In genomic region chr1:109659145-109659544, GRCh38 we compare ENCODE assay signal across 27 cellular contexts. TPM values are rescaled to one million over a fixed set of nuclear protein-coding genes. Genes with fewer than 3 reads are reported as not detected.
A peak's percentile ranks its signal among the peaks of the same experiment; 100 is the strongest.
DNase-seq lines count a peak whose midpoint lies in the region; ATAC-seq and TF ChIP-seq lines count a peak whose summit lies in the region.
"Had no signal": no experiment of that assay in that cellular context is flagged by ENCODE, and none has a peak within 500 bp of the region (broad histone marks: within the 10 kb centered on the region; RNA-seq: fewer than 3 reads in every experiment).

No MANE protein-coding gene starts in this region.

- H3K27ac ChIP-seq in CD4-positive, alpha-beta T cell (ENCODE audit: low read depth, low read length): no peak overlapping the region
- H3K27ac ChIP-seq in PC-9: no peak overlapping the region
- no peak overlapping the region for H3K27ac ChIP-seq in hepatocyte
- H3K27ac ChIP-seq in parathyroid adenoma: no peak overlapping the region
- H3K27ac ChIP-seq: brain microvascular endothelial cell, esophagus squamous epithelium, gastroesophageal sphincter, uterus, VCaP had no signal

- peaks cover 54% of the 10 kb centered on the region for H3K36me3 Mint-ChIP-seq in CD4-positive, alpha-beta T cell (ENCODE audit: low read depth)
- H3K36me3 Mint-ChIP-seq: activated naive CD8-positive, alpha-beta T cell treated with anti-CD3 and anti-CD28 coated beads, Interleukin-2, amount 10 ng/mL, durations not matched to agents 7 days and 5 days had no signal

- no peak overlapping the region for H3K27ac Mint-ChIP-seq in CD4-positive, alpha-beta T cell
- H3K27ac Mint-ChIP-seq: activated CD4-positive, alpha-beta T cell treated with anti-CD3 and anti-CD28 coated beads, Interleukin-2, amount 10 ng/mL, durations not matched to agents 24 days and 14 days; activated naive CD8-positive, alpha-beta T cell treated with anti-CD3 and anti-CD28 coated beads, Interleukin-2, amount 10 ng/mL, durations not matched to agents 7 days and 5 days; CD8-positive, alpha-beta T cell; T-helper 2 cell treated with Interferon-gamma antibody and Interleukin-4, amounts not matched to agents 5 μg/mL and 100 μg/mL, for 36 hours had no signal

- H3K4me1 Mint-ChIP-seq in CD4-positive, alpha-beta T cell (ENCODE audit: low read depth): peaks cover 40% of the 10 kb centered on the region

- no peak for TF ChIP-seq CTCF in CD4-positive, alpha-beta T cell (IDR thresholded peaks at IDR 0.05)
- no peak for TF ChIP-seq CTCF in PC-9 (conservative IDR thresholded peaks at IDR 0.05)
- no peak for TF ChIP-seq CTCF in hepatocyte (IDR thresholded peaks at IDR 0.05; ENCODE audit: poor library complexity)
- no peak for TF ChIP-seq CTCF in parathyroid adenoma (IDR thresholded peaks at IDR 0.05)

- H3F3A ChIP-seq in PC-9 (ENCODE audit: insufficient read depth, low read depth): peaks cover 15% of the 10 kb centered on the region; the same call in 1 of the 2 replicates

- H3K9me3 ChIP-seq in CD4-positive, alpha-beta T cell (ENCODE audit: control insufficient read depth, low read length): no peaks in the 10 kb centered on the region
- H3K9me3 ChIP-seq in PC-9 (ENCODE audit: insufficient read depth, low read depth) (0 out of 2 replicates have a peak, but pooled peaks cover 3% of the 10 kb centered on the region), hepatocyte (ENCODE audit: low read depth) (no peaks in the 10 kb centered on the region), parathyroid adenoma (ENCODE audit: control insufficient read depth, low read length) (no peaks in the 10 kb centered on the region)
- H3K9me3 ChIP-seq: esophagus squamous epithelium, gastroesophageal sphincter, SK-N-SH, uterus had no signal

- intact Hi-C loops in CD4-positive, alpha-beta T cell (cut with DNase I, micrococcal nuclease): no loop called here
- intact Hi-C loops in PC-9 (cut with micrococcal nuclease; ENCODE audit: unreplicated experiment): loop anchor here (5.0 kb wide), 1 partner anchor 58 kb away; no protein-coding TSS in a partner anchor

- peak overlapping the region; percentile 72 for H3K4me3 Mint-ChIP-seq in CD4-positive, alpha-beta T cell
- H3K4me3 Mint-ChIP-seq: activated CD4-positive, alpha-beta T cell treated with anti-CD3 and anti-CD28 coated beads, Interleukin-2, amount 10 ng/mL, durations not matched to agents 24 days and 14 days; activated naive CD8-positive, alpha-beta T cell treated with anti-CD3 and anti-CD28 coated beads, Interleukin-2, amount 10 ng/mL, durations not matched to agents 7 days and 5 days; CD8-positive, alpha-beta T cell; memory B cell; T-helper 2 cell treated with Interferon-gamma antibody and Interleukin-4, amounts not matched to agents 5 μg/mL and 100 μg/mL, for 36 hours had no signal

- H2AFZ ChIP-seq in PC-9 (no peak overlapping the region), hepatocyte (no peak overlapping the region), parathyroid adenoma (no peak overlapping the region)

- no peaks in the 10 kb centered on the region for H3K9me2 ChIP-seq in PC-9 (ENCODE audit: insufficient read depth)
- no peaks in the 10 kb centered on the region for H3K9me2 ChIP-seq in hepatocyte (replicated peaks; ENCODE audit: insufficient read depth)
- H3K9me2 ChIP-seq: SK-N-SH had no signal

- no peak for ATAC-seq in CD4-positive, alpha-beta T cell (ENCODE audit: poor library complexity)
- ATAC-seq in GM19351 (IDR thresholded peaks at IDR 0.05; ENCODE audit: unreplicated experiment): no peak
- ATAC-seq: CD8-positive, alpha-beta T cell; gastroesophageal sphincter; sciatic nerve had no signal

- H3K4me2 ChIP-seq in PC-9 (peak overlapping the region; percentile 28), hepatocyte (no peak overlapping the region), parathyroid adenoma (ENCODE audit: low read length) (peak overlapping the region; percentile 20)
- H3K4me2 ChIP-seq: SK-N-SH had no signal

- H3K4me3 ChIP-seq in PC-9: no peak overlapping the region
- no peak overlapping the region for H3K4me3 ChIP-seq in hepatocyte
- no peak overlapping the region for H3K4me3 ChIP-seq in parathyroid adenoma (ENCODE audit: low read depth, low read length)
- H3K4me3 ChIP-seq: esophagus squamous epithelium, gastroesophageal sphincter, uterus had no signal

- no peak for DNase-seq in CD4-positive, alpha-beta T cell
- DNase-seq in PC-9 (peak; percentile 44 to 71), hepatocyte (ENCODE audit: low spot score) (peak; percentile 30), OCI-M1 (lab: John Stamatoyannopoulos, UW) (no peak), GM03348 (ENCODE audit: low spot score) (no peak)
- DNase-seq: activated CD4-positive, alpha-beta T cell treated with anti-CD3 and anti-CD28 coated beads, Interleukin-2, amount 10 ng/mL, durations not matched to agents 24 days and 14 days; activated naive CD8-positive, alpha-beta T cell treated with anti-CD3 and anti-CD28 coated beads, Interleukin-2, amount 10 ng/mL, durations not matched to agents 7 days and 5 days; brain microvascular endothelial cell; CD8-positive, alpha-beta T cell; DMS79; effector memory CD4-positive, alpha-beta T cell; esophagus squamous epithelium; NCI-H1092; NCI-H2029 treated with DMSO at 0.1 percent for 48 hours; NCI-H524; SK-N-SH; stimulated activated CD8-positive, alpha-beta memory T cell treated with anti-CD3 and anti-CD28 coated beads, Interleukin-4, amount 100 ng/mL, for 48 hours; uterus had no signal

- 80% methylated on average over 2 of the region's 2 CpGs for WGBS in hepatocyte (ENCODE audit: low lambda C conversion rate, missing lambda C conversion rate)

- no peak overlapping the region for H3K9ac ChIP-seq in parathyroid adenoma
- H3K9ac ChIP-seq: SK-N-SH had no signal

- H3K36me3 ChIP-seq in PC-9 (ENCODE audit: low read depth) (no peaks in the 10 kb centered on the region), hepatocyte (replicated peaks; ENCODE audit: insufficient read depth, low read depth) (no peaks in the 10 kb centered on the region), parathyroid adenoma (ENCODE audit: control insufficient read depth, insufficient read depth, low read length) (no peaks in the 10 kb centered on the region)
- H3K36me3 ChIP-seq: brain microvascular endothelial cell, uterus had no signal

- no peaks in the 10 kb centered on the region for H3K27me3 ChIP-seq in CD4-positive, alpha-beta T cell (ENCODE audit: control insufficient read depth, insufficient read depth, low read length)
- H3K27me3 ChIP-seq in PC-9 (ENCODE audit: insufficient read depth, low read depth): no peaks in the 10 kb centered on the region
- no peaks in the 10 kb centered on the region for H3K27me3 ChIP-seq in hepatocyte
- H3K27me3 ChIP-seq in parathyroid adenoma (ENCODE audit: control insufficient read depth, insufficient read depth, low read length): no peaks in the 10 kb centered on the region
- H3K27me3 ChIP-seq: brain microvascular endothelial cell, esophagus squamous epithelium, gastroesophageal sphincter, uterus had no signal

- H3K27me3 Mint-ChIP-seq in CD4-positive, alpha-beta T cell: no peaks in the 10 kb centered on the region
- H3K27me3 Mint-ChIP-seq: memory B cell had no signal

- no peaks in the 10 kb centered on the region for H3K9me3 Mint-ChIP-seq in CD4-positive, alpha-beta T cell
- H3K9me3 Mint-ChIP-seq: activated CD4-positive, alpha-beta T cell treated with anti-CD3 and anti-CD28 coated beads, Interleukin-2, amount 10 ng/mL, durations not matched to agents 24 days and 14 days; activated naive CD8-positive, alpha-beta T cell treated with anti-CD3 and anti-CD28 coated beads, Interleukin-2, amount 10 ng/mL, durations not matched to agents 7 days and 5 days; CD8-positive, alpha-beta T cell; memory B cell; T-helper 2 cell treated with Interferon-gamma antibody and Interleukin-4, amounts not matched to agents 5 μg/mL and 100 μg/mL, for 36 hours had no signal

- no TSS peak for BruUV-seq in PC-9 (replicated peaks; lab: Mats Ljungman, UMichigan)

- CTCF ChIA-PET in CD4-positive, alpha-beta T cell (lab: Charles Lee): no interaction called here
- CTCF ChIA-PET in PC-9 (lab: Charles Lee): interaction anchor here (0.6 kb wide), 1 partner anchor 129 kb away, joined by 4 read pairs; no protein-coding TSS in a partner anchor

- POLR2A ChIA-PET in CD4-positive, alpha-beta T cell (lab: Charles Lee): no interaction called here
- POLR2A ChIA-PET in PC-9 (lab: Charles Lee; ENCODE audit: unreplicated experiment): interaction anchor here (0.6 kb wide), 1 partner anchor 59 kb away, joined by 3 read pairs; no protein-coding TSS in a partner anchor

- no peaks in the 10 kb centered on the region for H4K20me1 ChIP-seq in PC-9 (ENCODE audit: insufficient read depth)
- no peaks in the 10 kb centered on the region for H4K20me1 ChIP-seq in hepatocyte (ENCODE audit: insufficient read depth, poor library complexity, severe bottlenecking)

- H3K79me2 ChIP-seq in PC-9 (ENCODE audit: low read depth) (no peaks in the 10 kb centered on the region), hepatocyte (peaks cover 6% of the 10 kb centered on the region), parathyroid adenoma (no peaks in the 10 kb centered on the region)

- H3K4me1 ChIP-seq in PC-9 (replicated peaks; ENCODE audit: insufficient read depth) (peaks cover 47% of the 10 kb centered on the region), hepatocyte (ENCODE audit: insufficient read depth) (peaks cover 9% of the 10 kb centered on the region), parathyroid adenoma (peaks cover 4% of the 10 kb centered on the region)
- H3K4me1 ChIP-seq: uterus had no signal

RNA-seq across cellular contexts. Expression of gene GSTM4, which starts 3.2 kb away (rescaled TPM):
- total RNA-seq in CD4-positive, alpha-beta T cell: 10 to 100 TPM; 17.7 to 20.7 TPM
- 38.8 and 52.0 TPM in 2 replicates for total RNA-seq in PC-9 (2021)
- 64.5 and 99.9 TPM in 2 replicates for total RNA-seq in hepatocyte
- polyA plus RNA-seq in hepatocyte: 97.4 and 116 TPM in 2 replicates

RNA-seq across cellular contexts. Expression of gene GSTM2, which starts 8.7 kb away (rescaled TPM):
- total RNA-seq in CD4-positive, alpha-beta T cell: 100 to 1,000 TPM; 106 to 107 TPM
- total RNA-seq in PC-9 (2021): 9.3 and 10.2 TPM in 2 replicates
- total RNA-seq in hepatocyte: 46.5 and 48.7 TPM in 2 replicates
- 91.4 and 106 TPM in 2 replicates for polyA plus RNA-seq in hepatocyte

RNA-seq across cellular contexts. Expression of gene GSTM1, which starts 28.5 kb away (rescaled TPM):
- total RNA-seq in CD4-positive, alpha-beta T cell: 10 to 100 TPM; 31.9 to 36.2 TPM
- total RNA-seq in PC-9 (2021) (not detected in 2 replicates), hepatocyte (19.9 and 21.1 TPM in 2 replicates)
- 44.3 and 47.4 TPM in 2 replicates for polyA plus RNA-seq in hepatocyte
- total RNA-seq: activated naive CD8-positive, alpha-beta T cell treated with anti-CD3 and anti-CD28 coated beads, Interleukin-2, amount 10 ng/mL, durations not matched to agents 7 days and 5 days had no signal
- polyA plus RNA-seq: SK-N-SH had no signal

RNA-seq across cellular contexts. Expression of gene AMPD2, which starts 39.5 kb away (rescaled TPM):
- total RNA-seq in CD4-positive, alpha-beta T cell: 100 to 1,000 TPM; 170 to 191 TPM
- total RNA-seq in PC-9 (2021): 66.7 and 78.6 TPM in 2 replicates
- 63.1 and 81.9 TPM in 2 replicates for total RNA-seq in hepatocyte
- polyA plus RNA-seq in hepatocyte: 80.9 and 101 TPM in 2 replicates

RNA-seq across cellular contexts. Expression of gene GNAT2, which starts 39.7 kb away (rescaled TPM):
- total RNA-seq in CD4-positive, alpha-beta T cell: not detected
- total RNA-seq in PC-9 (2021) (0.52 and 0.63 TPM in 2 replicates), hepatocyte (0.96 TPM in 1 of 2 replicates, not detected in the other)
- polyA plus RNA-seq in hepatocyte: 0.18 and 0.19 TPM in 2 replicates
- total RNA-seq: CD8-positive, alpha-beta T cell; esophagus squamous epithelium; gastroesophageal sphincter; kidney epithelial cell; omental fat pad; sciatic nerve; uterus had no signal

Comparison
In these comparisons a context has a peak if more than half of its experiments do, and no peak if none do; other contexts are left out.
1. DNase-seq: peak in PC-9 (2 of 2) and hepatocyte (single experiment); none in CD4-positive, alpha-beta T cell (0 of 10), OCI-M1 (single experiment) and GM03348 (single experiment).
2. RNA of gene GSTM1, which starts 28.5 kb away (total RNA-seq): 31.9 to 36.2 TPM in CD4-positive, alpha-beta T cell and 19.9 to 21.1 TPM in hepatocyte; not detected in PC-9; every median in the first group is over 10 times any median in the second.